ENCODE assay signal across 8 cellular contexts in the genomic region with DNA sequence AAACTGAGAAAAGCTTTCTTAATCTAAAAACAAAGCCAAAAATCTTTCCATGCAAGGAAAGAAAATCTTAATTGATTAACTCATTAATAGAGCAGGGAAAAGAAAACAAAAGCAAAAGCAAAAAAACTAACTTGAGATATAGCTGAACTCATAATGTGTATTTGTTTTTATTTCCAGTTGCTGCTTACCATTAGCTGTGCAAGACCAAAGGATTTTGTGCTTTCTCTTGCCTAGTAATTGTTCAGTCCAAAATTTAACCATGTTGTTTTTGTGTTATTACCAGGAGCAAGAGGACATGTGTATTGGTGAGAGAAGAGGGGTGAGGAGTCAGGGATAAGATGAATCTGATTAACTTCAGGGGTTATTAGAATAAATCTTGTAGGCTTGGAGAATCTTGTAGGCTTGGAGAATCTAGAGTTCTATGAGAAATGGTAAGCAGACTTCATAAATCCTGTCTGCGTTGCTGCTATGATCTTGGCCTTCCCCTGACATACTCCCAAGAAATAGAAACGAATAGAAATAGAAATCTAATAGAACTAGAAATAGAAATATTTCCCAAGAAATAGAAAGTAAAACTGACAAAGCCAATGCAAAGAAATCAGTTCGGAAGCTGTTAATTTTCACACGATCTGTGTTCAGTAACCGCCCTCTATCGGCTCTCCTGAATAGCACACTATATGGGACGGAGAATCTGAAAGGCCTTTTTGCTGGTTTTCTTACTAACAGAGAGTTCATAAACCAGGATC.
DNase-seq lines count a peak whose midpoint lies in the region; ATAC-seq and TF ChIP-seq lines count a peak whose summit lies in the region.

No MANE protein-coding gene starts in this region.

- H3K36me3 ChIP-seq in lung (ENCODE audit: control insufficient read depth in 2 of 2, insufficient read depth in 2 of 2, low read length in 2 of 2) (no peaks in the 10 kb centered on the region), thymus (ENCODE audit: control insufficient read depth, insufficient read depth) (no peaks in the 10 kb centered on the region)

- peak; percentile 75 for DNase-seq in GM03348 (ENCODE audit: low spot score)
- peak; percentile 65 for DNase-seq in LoVo (ENCODE audit: low spot score)
- no peak for DNase-seq in T-helper 17 cell
- DNase-seq in lung (ENCODE audit: low spot score): peak; percentile 33

- no peaks in the 10 kb centered on the region for H3K9me3 Mint-ChIP-seq in dendritic cell treated with granulocyte-macrophage colony-stimulating factor and Interleukin-4, amounts not matched to agents 40 ng/mL and 50 ng/mL, for 4 days

- H3K4me1 ChIP-seq in lung (ENCODE audit: control insufficient read depth in 2 of 2, insufficient read depth in 2 of 2, low read length in 2 of 2): peaks cover 4 to 22% of the 10 kb centered on the region in 2 donors
- peaks cover 11% of the 10 kb centered on the region for H3K4me1 ChIP-seq in thymus (ENCODE audit: control insufficient read depth, insufficient read depth, low read length)

- no peaks in the 10 kb centered on the region for H3K27me3 ChIP-seq in lung (ENCODE audit: control insufficient read depth, insufficient read depth)
- H3K27me3 ChIP-seq in thymus (ENCODE audit: control insufficient read depth, insufficient read depth): no peaks in the 10 kb centered on the region

- H3K27me3 Mint-ChIP-seq in T-helper 17 cell: no peaks in the 10 kb centered on the region
- H3K27me3 Mint-ChIP-seq in dendritic cell treated with granulocyte-macrophage colony-stimulating factor and Interleukin-4, amounts not matched to agents 40 ng/mL and 50 ng/mL, for 4 days: peaks cover 2% of the 10 kb centered on the region

- peaks cover 42% of the 10 kb centered on the region for H3K4me1 Mint-ChIP-seq in T-helper 17 cell
- peaks cover 52% of the 10 kb centered on the region for H3K4me1 Mint-ChIP-seq in dendritic cell treated with granulocyte-macrophage colony-stimulating factor and Interleukin-4, amounts not matched to agents 40 ng/mL and 50 ng/mL, for 4 days (ENCODE audit: low read depth)

- peak overlapping the region; percentile 95 for H3K27ac Mint-ChIP-seq in T-helper 17 cell
- peak overlapping the region; percentile 65 for H3K27ac Mint-ChIP-seq in dendritic cell treated with granulocyte-macrophage colony-stimulating factor and Interleukin-4, amounts not matched to agents 40 ng/mL and 50 ng/mL, for 4 days

- 5 to 16% methylated on average over 7 of the region's 7 CpGs for WGBS in lung, 2 donors
- 3% methylated on average over 7 of the region's 7 CpGs for WGBS in thymus

- intact Hi-C loops in dendritic cell treated with granulocyte-macrophage colony-stimulating factor and Interleukin-4, amounts not matched to agents 40 ng/mL and 50 ng/mL, for 4 days (cut with micrococcal nuclease): loop anchor here (1.0 kb wide), 2 partner anchors 71 to 106 kb away; no protein-coding TSS in a partner anchor

- no peaks in the 10 kb centered on the region for H3K9me3 ChIP-seq in T-helper 17 cell (ENCODE audit: control insufficient read depth, low read length, poor library complexity, severe bottlenecking)
- no peaks in the 10 kb centered on the region for H3K9me3 ChIP-seq in lung (ENCODE audit: control insufficient read depth in 2 of 2, insufficient read depth in 1 of 2, low read length in 1 of 2)
- no peaks in the 10 kb centered on the region for H3K9me3 ChIP-seq in thymus (ENCODE audit: control insufficient read depth)

- TF ChIP-seq CTCF in lung (IDR thresholded peaks at IDR 0.05; ENCODE audit: control extremely low read depth, extremely low read depth): peak; percentile 88

- peak; percentile 36 for ATAC-seq in GM21619 (IDR thresholded peaks at IDR 0.05; ENCODE audit: unreplicated experiment)
- ATAC-seq in T-helper 17 cell: peak; percentile 18
- peak; percentile 78 for ATAC-seq in lung (ENCODE audit: insufficient read depth, low FRiP score)
- no peak for ATAC-seq in HG02763 (IDR thresholded peaks at IDR 0.05; ENCODE audit: unreplicated experiment)

- peaks cover 2% of the 10 kb centered on the region for H3K36me3 Mint-ChIP-seq in T-helper 17 cell (ENCODE audit: low read depth)
- no peaks in the 10 kb centered on the region for H3K36me3 Mint-ChIP-seq in dendritic cell treated with granulocyte-macrophage colony-stimulating factor and Interleukin-4, amounts not matched to agents 40 ng/mL and 50 ng/mL, for 4 days (ENCODE audit: low read depth)

- H3K4me3 ChIP-seq in lung: no peak overlapping the region
- H3K4me3 ChIP-seq in thymus (ENCODE audit: low read length): peak overlapping the region; percentile 4

- peak overlapping the region in 1 of 2 donors; percentile 56 for H3K27ac ChIP-seq in lung (ENCODE audit: low read depth in 1 of 2, low read length in 1 of 2)
- no peak overlapping the region for H3K27ac ChIP-seq in thymus (ENCODE audit: low read depth)

- H3K4me3 Mint-ChIP-seq in T-helper 17 cell: peak overlapping the region; percentile 80
- peak overlapping the region; percentile 60 for H3K4me3 Mint-ChIP-seq in dendritic cell treated with granulocyte-macrophage colony-stimulating factor and Interleukin-4, amounts not matched to agents 40 ng/mL and 50 ng/mL, for 4 days

Comparison
In these comparisons a context has a peak if more than half of its experiments do, and no peak if none do; other contexts are left out.
1. DNase-seq: peak in GM03348 (single experiment), LoVo (single experiment) and lung (single experiment); none in T-helper 17 cell (0 of 3).